8 cellular contexts compared by ENCODE assay signal in the genomic region with DNA sequence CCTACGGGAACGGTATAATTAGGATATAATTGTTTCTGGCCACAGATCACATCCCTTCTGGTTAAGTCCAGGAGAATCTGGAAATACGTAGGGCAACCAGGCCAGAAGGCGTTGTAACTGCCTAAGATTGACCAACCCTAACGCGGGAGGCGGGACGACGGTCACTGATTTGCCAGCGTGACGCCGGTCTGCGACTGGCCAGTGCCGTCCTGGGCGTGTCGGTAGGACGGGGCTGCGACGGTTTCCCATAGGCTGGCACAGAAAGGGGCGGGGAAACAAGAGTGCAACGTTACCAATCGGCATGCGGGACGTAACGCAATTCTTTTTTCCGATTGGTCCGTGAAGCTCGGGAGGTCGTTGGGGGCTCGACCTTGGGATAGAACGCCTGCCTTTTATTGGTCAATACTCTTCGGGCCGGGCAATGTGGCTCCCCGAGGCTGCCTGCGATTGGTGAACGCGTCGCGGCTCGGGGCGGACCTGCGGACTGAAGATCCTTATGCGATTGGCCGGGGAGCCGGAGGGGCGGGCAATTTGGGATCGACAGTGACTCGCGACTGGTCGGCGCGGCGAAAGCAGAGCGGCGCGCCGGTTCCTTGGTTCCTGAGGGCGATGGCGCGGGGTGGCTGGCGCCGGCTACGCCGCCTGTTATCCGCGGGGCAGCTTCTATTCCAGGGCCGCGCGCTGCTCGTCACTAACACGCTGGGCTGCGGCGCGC. TPM values are rescaled to one million over a fixed set of nuclear protein-coding genes. Genes with fewer than 3 reads are reported as not detected.
A peak's percentile ranks its signal among the peaks of the same experiment; 100 is the strongest.
DNase-seq lines count a peak whose midpoint lies in the region; ATAC-seq and TF ChIP-seq lines count a peak whose summit lies in the region.

A gene (plus strand): TSS at position 546 of the 715 bp plus-strand sequence. CDS start 64 bp downstream, at position 610.

- no peak for TF ChIP-seq CTCF in CD14-positive monocyte (IDR thresholded peaks at IDR 0.05)
- TF ChIP-seq CTCF in dorsolateral prefrontal cortex (IDR thresholded peaks at IDR 0.05 in 54 of 56, conservative IDR thresholded peaks at IDR 0.05 in 2 of 56; ENCODE audit: low read depth in 1 of 56, partially characterized antibody in 56 of 56), result peak in 15 of 56 donors; percentile 5 to 45 (median 11)
- TF ChIP-seq CTCF in liver (IDR thresholded peaks at IDR 0.05; ENCODE audit: low read depth, low read length, missing input control), result no peak

- DNase-seq in CD14-positive monocyte (ENCODE audit: low spot score) (peak; percentile 100), NCI-H82 treated with DMSO at 0.1 percent for 48 hours (lab: John Stamatoyannopoulos, UW; ENCODE audit: unreplicated experiment) (peak; percentile 100), dorsolateral prefrontal cortex (peak; percentile 100)
- DNase-seq in activated CD4-positive, alpha-beta memory T cell treated with anti-CD3 and anti-CD28 coated beads, Interleukin-2, amount 10 ng/mL, durations not matched to agents 7 days and 5 days, result peak; percentile 99
- peak; percentile 99 for DNase-seq in stimulated activated CD4-positive, alpha-beta T cell treated with anti-CD3 and anti-CD28 coated beads, Interleukin-4, amount 100 ng/mL, for 24 hours

- H3K4me3 Mint-ChIP-seq in CD14-positive monocyte, result peak within 1 kb of the TSS; percentile 80 to 93
- peak within 1 kb of the TSS; percentile 74 for H3K4me3 Mint-ChIP-seq in activated CD4-positive, alpha-beta memory T cell treated with anti-CD3 and anti-CD28 coated beads, Interleukin-2, amount 10 ng/mL, durations not matched to agents 7 days and 5 days

- peaks cover 0 to 5% (median 0%) of the 10 kb centered on the region in 4 donors for H3K36me3 ChIP-seq in liver (ENCODE audit: control insufficient read depth in 4 of 4, insufficient read depth in 3 of 4, low read depth in 1 of 4, low read length in 3 of 4)

- H3K27ac ChIP-seq in dorsolateral prefrontal cortex, result peak within 1 kb of the TSS; percentile 72 to 99 (median 95)
- H3K27ac ChIP-seq in liver (ENCODE audit: low read depth in 1 of 2, low read length in 2 of 2), result peak within 1 kb of the TSS; percentile 93 to 96

- CTCF ChIA-PET in activated CD4-positive, alpha-beta memory T cell treated with anti-CD3 and anti-CD28 coated beads, Interleukin-2, amount 10 ng/mL, durations not matched to agents 7 days and 5 days (lab: Charles Lee), result interaction anchor here (0.5 to 3.2 kb wide), 22 partner anchors 9 to 226 kb away, joined by 3 to 21 read pairs (median 5); a partner anchor contains a TSS

- H3K4me1 ChIP-seq in liver (ENCODE audit: control insufficient read depth in 4 of 4, insufficient read depth in 4 of 4, low read length in 3 of 4), result peaks cover 7 to 19% (median 14%) of the 10 kb centered on the region in 4 donors

- no peaks in the 10 kb centered on the region for H3K9me3 ChIP-seq in liver (ENCODE audit: control insufficient read depth in 4 of 4, low read length in 3 of 4)

- ATAC-seq in GM19438 (IDR thresholded peaks at IDR 0.05; ENCODE audit: low read depth, unreplicated experiment) (peak; percentile 71), HG03575 (IDR thresholded peaks at IDR 0.05; ENCODE audit: extremely low read depth, insufficient number of reproducible peaks, low FRiP score, unreplicated experiment) (peak; percentile 41)

- H3K4me1 Mint-ChIP-seq in CD14-positive monocyte, result peaks cover 28% of the 10 kb centered on the region
- peaks cover 23% of the 10 kb centered on the region for H3K4me1 Mint-ChIP-seq in activated CD4-positive, alpha-beta memory T cell treated with anti-CD3 and anti-CD28 coated beads, Interleukin-2, amount 10 ng/mL, durations not matched to agents 7 days and 5 days

- no peak for TF ChIP-seq RAD21 in liver (IDR thresholded peaks at IDR 0.05)

- H3K27me3 ChIP-seq in dorsolateral prefrontal cortex (no peaks in the 10 kb centered on the region), liver (ENCODE audit: control insufficient read depth in 4 of 4, insufficient read depth in 4 of 4, low read length in 3 of 4) (no peaks in the 10 kb centered on the region)

- POLR2A ChIA-PET in activated CD4-positive, alpha-beta memory T cell treated with anti-CD3 and anti-CD28 coated beads, Interleukin-2, amount 10 ng/mL, durations not matched to agents 7 days and 5 days (lab: Charles Lee), result interaction anchor here (0.7 to 3.7 kb wide), 14 partner anchors 12 to 351 kb away, joined by 3 to 32 read pairs (median 3); a partner anchor contains a TSS

- H3K27me3 Mint-ChIP-seq in CD14-positive monocyte (ENCODE audit: low read depth in 3 of 3), result peaks cover 0 to 4% (median 0%) of the 10 kb centered on the region in 3 donors
- no peaks in the 10 kb centered on the region for H3K27me3 Mint-ChIP-seq in activated CD4-positive, alpha-beta memory T cell treated with anti-CD3 and anti-CD28 coated beads, Interleukin-2, amount 10 ng/mL, durations not matched to agents 7 days and 5 days

- H3K9me3 Mint-ChIP-seq in CD14-positive monocyte, result no peaks in the 10 kb centered on the region
- H3K9me3 Mint-ChIP-seq in activated CD4-positive, alpha-beta memory T cell treated with anti-CD3 and anti-CD28 coated beads, Interleukin-2, amount 10 ng/mL, durations not matched to agents 7 days and 5 days, result no peaks in the 10 kb centered on the region

- intact Hi-C loops in CD14-positive monocyte (cut with micrococcal nuclease) (loop anchor here in 1 of 2 donors (5.0 kb wide), 2 partner anchors 41 to 129 kb away; a partner anchor contains a TSS), dorsolateral prefrontal cortex (cut with DNase I) (loop anchor here (1.0 to 5.0 kb wide), 4 partner anchors 11 to 139 kb away; a partner anchor contains a TSS)

- peak within 1 kb of the TSS; percentile 71 to 98 (median 87) for H3K4me3 ChIP-seq in dorsolateral prefrontal cortex
- peak within 1 kb of the TSS; percentile 53 to 87 (median 86) for H3K4me3 ChIP-seq in liver (ENCODE audit: low read depth in 1 of 3, low read length in 3 of 3)

- WGBS in liver, result under 1% methylated on average over 74 of the region's 74 CpGs

- peak within 1 kb of the TSS; percentile 87 to 89 for H3K9ac ChIP-seq in liver (ENCODE audit: low read depth in 1 of 2, low read length in 2 of 2)

- H3K36me3 Mint-ChIP-seq in CD14-positive monocyte, result peaks cover 21 to 35% of the 10 kb centered on the region in 2 donors
- H3K36me3 Mint-ChIP-seq in activated CD4-positive, alpha-beta memory T cell treated with anti-CD3 and anti-CD28 coated beads, Interleukin-2, amount 10 ng/mL, durations not matched to agents 7 days and 5 days (ENCODE audit: low read depth), result no peaks in the 10 kb centered on the region

- peak within 1 kb of the TSS; percentile 92 to 96 (median 96) for H3K27ac Mint-ChIP-seq in CD14-positive monocyte
- peak within 1 kb of the TSS; percentile 85 for H3K27ac Mint-ChIP-seq in activated CD4-positive, alpha-beta memory T cell treated with anti-CD3 and anti-CD28 coated beads, Interleukin-2, amount 10 ng/mL, durations not matched to agents 7 days and 5 days

TF ChIP-seq in liver, 16 proteins besides CTCF, POLR2A, EP300 and RAD21 (continues in another document):
- TF ChIP-seq EGR1 (IDR thresholded peaks at IDR 0.05; ENCODE audit: low read depth in 2 of 2), result no peak
- TF ChIP-seq YY1 (IDR thresholded peaks at IDR 0.05), result peak; percentile 59
- peak; percentile 100 for TF ChIP-seq SP1 (IDR thresholded peaks at IDR 0.05)
- TF ChIP-seq FOXA1 (IDR thresholded peaks at IDR 0.05), result no peak
- TF ChIP-seq HNF4A (conservative IDR thresholded peaks at IDR 0.05), result peak; percentile 26 to 51
- peak; percentile 14 for TF ChIP-seq HNF4G (IDR thresholded peaks at IDR 0.05)
- TF ChIP-seq, protein P1, sequence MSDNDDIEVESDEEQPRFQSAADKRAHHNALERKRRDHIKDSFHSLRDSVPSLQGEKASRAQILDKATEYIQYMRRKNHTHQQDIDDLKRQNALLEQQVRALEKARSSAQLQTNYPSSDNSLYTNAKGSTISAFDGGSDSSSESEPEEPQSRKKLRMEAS (IDR thresholded peaks at IDR 0.05), result peak; percentile 76
- TF ChIP-seq, protein P2, sequence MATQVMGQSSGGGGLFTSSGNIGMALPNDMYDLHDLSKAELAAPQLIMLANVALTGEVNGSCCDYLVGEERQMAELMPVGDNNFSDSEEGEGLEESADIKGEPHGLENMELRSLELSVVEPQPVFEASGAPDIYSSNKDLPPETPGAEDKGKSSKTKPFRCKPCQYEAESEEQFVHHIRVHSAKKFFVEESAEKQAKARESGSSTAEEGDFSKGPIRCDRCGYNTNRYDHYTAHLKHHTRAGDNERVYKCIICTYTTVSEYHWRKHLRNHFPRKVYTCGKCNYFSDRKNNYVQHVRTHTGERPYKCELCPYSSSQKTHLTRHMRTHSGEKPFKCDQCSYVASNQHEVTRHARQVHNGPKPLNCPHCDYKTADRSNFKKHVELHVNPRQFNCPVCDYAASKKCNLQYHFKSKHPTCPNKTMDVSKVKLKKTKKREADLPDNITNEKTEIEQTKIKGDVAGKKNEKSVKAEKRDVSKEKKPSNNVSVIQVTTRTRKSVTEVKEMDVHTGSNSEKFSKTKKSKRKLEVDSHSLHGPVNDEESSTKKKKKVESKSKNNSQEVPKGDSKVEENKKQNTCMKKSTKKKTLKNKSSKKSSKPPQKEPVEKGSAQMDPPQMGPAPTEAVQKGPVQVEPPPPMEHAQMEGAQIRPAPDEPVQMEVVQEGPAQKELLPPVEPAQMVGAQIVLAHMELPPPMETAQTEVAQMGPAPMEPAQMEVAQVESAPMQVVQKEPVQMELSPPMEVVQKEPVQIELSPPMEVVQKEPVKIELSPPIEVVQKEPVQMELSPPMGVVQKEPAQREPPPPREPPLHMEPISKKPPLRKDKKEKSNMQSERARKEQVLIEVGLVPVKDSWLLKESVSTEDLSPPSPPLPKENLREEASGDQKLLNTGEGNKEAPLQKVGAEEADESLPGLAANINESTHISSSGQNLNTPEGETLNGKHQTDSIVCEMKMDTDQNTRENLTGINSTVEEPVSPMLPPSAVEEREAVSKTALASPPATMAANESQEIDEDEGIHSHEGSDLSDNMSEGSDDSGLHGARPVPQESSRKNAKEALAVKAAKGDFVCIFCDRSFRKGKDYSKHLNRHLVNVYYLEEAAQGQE (IDR thresholded peaks at IDR 0.05), result peak; percentile 78
- TF ChIP-seq JUND (IDR thresholded peaks at IDR 0.05), result no peak

RNA-seq across cellular contexts. Expression of the gene that starts here (rescaled TPM):
- polyA plus RNA-seq in CD14-positive monocyte, result 10 to 100 TPM; 14.3 to 15.0 TPM
- total RNA-seq in activated CD4-positive, alpha-beta memory T cell treated with anti-CD3 and anti-CD28 coated beads, Interleukin-2, amount 10 ng/mL, durations not matched to agents 7 days and 5 days, result 1 to 10 TPM; 6.2 to 6.3 TPM
- total RNA-seq in dorsolateral prefrontal cortex, result 10 to 100 TPM in 12 of 120 experiments, 1 to 10 TPM in 108; 3.8 to 12.2 (median 7.5) TPM
- total RNA-seq in liver, result 10 to 100 TPM in 1 of 2 donors, 1 to 10 TPM in 1; 3.6 to 12.1 TPM
- polyA plus RNA-seq in liver, result 10 to 100 TPM; 16.1 to 28.0 TPM

Comparison
In these comparisons a context has a peak if more than half of its experiments do, and no peak if none do; other contexts are left out.
1. Peak in every context shown above with its lines: DNase-seq, ATAC-seq, H3K4me3 ChIP-seq and H3K27ac ChIP-seq.